ENCODE assay signal across 28 cellular contexts in genomic region chr16:81533175-81533507, GRCh38.
DNase-seq lines count a peak whose midpoint lies in the region; ATAC-seq and TF ChIP-seq lines count a peak whose summit lies in the region.
"Had no signal": no experiment of that assay in that cellular context is flagged by ENCODE, and none has a peak within 500 bp of the region (broad histone marks: within the 10 kb centered on the region; RNA-seq: fewer than 3 reads in every experiment).

No MANE protein-coding gene starts in this region.

- H3K9me3 Mint-ChIP-seq in activated T-helper 2 cell treated with anti-CD3 and anti-CD28 coated beads, Interferon-gamma antibody, Interleukin-2, Interleukin-4, amounts not matched to agents 10 μg/mL and 5 μg/mL and 100 μg/mL, durations not matched to agents 14 hours and 24 hours and 36 hours = no peaks in the 10 kb centered on the region
- H3K9me3 Mint-ChIP-seq: CD14-positive monocyte; stimulated activated memory B cell treated with anti-CD40 and anti-IgM and Interleukin-4, amounts not matched to agents 10 μg/mL and 1 μg/mL and 100 μg/mL, for 72 hours had no signal

- H3K4me1 ChIP-seq in PC-3 (ENCODE audit: insufficient read depth, low read length) (0 out of 2 replicates have a peak, but pooled peaks cover under 1% of the 10 kb centered on the region), foreskin keratinocyte (peaks cover 32% of the 10 kb centered on the region)
- H3K4me1 ChIP-seq: parathyroid adenoma had no signal

- H2AFZ ChIP-seq in PC-3 (ENCODE audit: low read length) = no peak overlapping the region
- H2AFZ ChIP-seq: parathyroid adenoma, PC-9 had no signal

- intact Hi-C loops in PC-3 (cut with micrococcal nuclease) = no loop called here
- intact Hi-C loops in activated T-helper 2 cell treated with anti-CD3 and anti-CD28 coated beads, Interferon-gamma antibody, Interleukin-2, Interleukin-4, amounts not matched to agents 10 μg/mL and 5 μg/mL and 100 μg/mL, durations not matched to agents 14 hours and 24 hours and 36 hours (cut with micrococcal nuclease) = no loop called here

- peak overlapping the region; percentile 9 for H3K27ac Mint-ChIP-seq in activated T-helper 2 cell treated with anti-CD3 and anti-CD28 coated beads, Interferon-gamma antibody, Interleukin-2, Interleukin-4, amounts not matched to agents 10 μg/mL and 5 μg/mL and 100 μg/mL, durations not matched to agents 14 hours and 24 hours and 36 hours
- H3K27ac Mint-ChIP-seq: activated naive CD8-positive, alpha-beta T cell; stimulated activated memory B cell treated with anti-CD40 and anti-IgM and Interleukin-4, amounts not matched to agents 10 μg/mL and 1 μg/mL and 100 μg/mL, for 72 hours had no signal

- H3K9ac ChIP-seq in PC-3 (ENCODE audit: low read length) = no peak overlapping the region
- H3K9ac ChIP-seq: parathyroid adenoma had no signal

- no peak overlapping the region for H3K4me3 Mint-ChIP-seq in activated T-helper 2 cell treated with anti-CD3 and anti-CD28 coated beads, Interferon-gamma antibody, Interleukin-2, Interleukin-4, amounts not matched to agents 10 μg/mL and 5 μg/mL and 100 μg/mL, durations not matched to agents 14 hours and 24 hours and 36 hours (ENCODE audit: low read depth)
- H3K4me3 Mint-ChIP-seq: activated naive CD8-positive, alpha-beta T cell; CD14-positive monocyte; nephron progenitor cell; stimulated activated memory B cell treated with anti-CD40 and anti-IgM and Interleukin-4, amounts not matched to agents 10 μg/mL and 1 μg/mL and 100 μg/mL, for 72 hours had no signal

- H3K36me3 ChIP-seq in PC-3 (ENCODE audit: low read depth, low read length) = peaks cover 10% of the 10 kb centered on the region
- no peaks in the 10 kb centered on the region for H3K36me3 ChIP-seq in MG63

- H3K27me3 Mint-ChIP-seq in activated T-helper 2 cell treated with anti-CD3 and anti-CD28 coated beads, Interferon-gamma antibody, Interleukin-2, Interleukin-4, amounts not matched to agents 10 μg/mL and 5 μg/mL and 100 μg/mL, durations not matched to agents 14 hours and 24 hours and 36 hours (ENCODE audit: low read depth) = no peaks in the 10 kb centered on the region
- H3K27me3 Mint-ChIP-seq: activated naive CD8-positive, alpha-beta T cell; stimulated activated memory B cell treated with anti-CD40 and anti-IgM and Interleukin-4, amounts not matched to agents 10 μg/mL and 1 μg/mL and 100 μg/mL, for 72 hours had no signal

- H3K27ac ChIP-seq in PC-3 (ENCODE audit: low read length) = no peak overlapping the region
- peak overlapping the region; percentile 100 for H3K27ac ChIP-seq in foreskin keratinocyte
- H3K27ac ChIP-seq: dorsolateral prefrontal cortex, HL-60, parathyroid adenoma, PC-9 had no signal

- no peaks in the 10 kb centered on the region for H3K36me3 Mint-ChIP-seq in activated T-helper 2 cell treated with anti-CD3 and anti-CD28 coated beads, Interferon-gamma antibody, Interleukin-2, Interleukin-4, amounts not matched to agents 10 μg/mL and 5 μg/mL and 100 μg/mL, durations not matched to agents 14 hours and 24 hours and 36 hours (ENCODE audit: low read depth)

- H3K9me2 ChIP-seq in PC-3 (replicated peaks; ENCODE audit: low read length) = no peaks in the 10 kb centered on the region

- H3K4me1 Mint-ChIP-seq in activated T-helper 2 cell treated with anti-CD3 and anti-CD28 coated beads, Interferon-gamma antibody, Interleukin-2, Interleukin-4, amounts not matched to agents 10 μg/mL and 5 μg/mL and 100 μg/mL, durations not matched to agents 14 hours and 24 hours and 36 hours (ENCODE audit: low read depth) = peaks cover 10% of the 10 kb centered on the region

- no peaks in the 10 kb centered on the region for H3K27me3 ChIP-seq in PC-3 (ENCODE audit: low read length)
- no peaks in the 10 kb centered on the region for H3K27me3 ChIP-seq in foreskin keratinocyte
- H3K27me3 ChIP-seq in MG63 = no peaks in the 10 kb centered on the region
- H3K27me3 ChIP-seq: dorsolateral prefrontal cortex had no signal

- BruUV-seq in PC-3 (replicated peaks; lab: Mats Ljungman, UMichigan) = no TSS peak

- no peak overlapping the region for H3K4me2 ChIP-seq in PC-3 (ENCODE audit: low read length)
- H3K4me2 ChIP-seq: PC-9 had no signal

- no peak for TF ChIP-seq CTCF in PC-3 (conservative IDR thresholded peaks at IDR 0.05; ENCODE audit: low read depth, low read length)
- no peak for TF ChIP-seq CTCF in foreskin keratinocyte (conservative IDR thresholded peaks at IDR 0.05)

- DNase-seq in PC-3 (no peak), foreskin keratinocyte (no peak), renal cortical epithelial cell (ENCODE audit: low read depth) (peak; percentile 45), SK-N-DZ (ENCODE audit: low spot score) (no peak), MG63 (no peak)
- DNase-seq in activated T-helper 2 cell treated with anti-CD3 and anti-CD28 coated beads, Interferon-gamma antibody, Interleukin-2, Interleukin-4, amounts not matched to agents 10 μg/mL and 5 μg/mL and 100 μg/mL, durations not matched to agents 14 hours and 24 hours and 36 hours (ENCODE audit: low spot score) = no peak
- DNase-seq in activated effector memory CD4-positive, alpha-beta T cell treated with Interleukin-2 at 50 U/mL for 16 hours = no peak
- no peak for DNase-seq in stimulated activated naive CD8-positive, alpha-beta T cell treated with anti-CD3 and anti-CD28 coated beads, Interleukin-15, Interleukin-2, amounts not matched to agents 100 U/mL and 50 U/mL, for 24 hours
- DNase-seq: activated CD8-positive, alpha-beta memory T cell treated with anti-CD3 and anti-CD28 coated beads, Interleukin-2, amount 50 U/mL, for 4 hours; DND-41; islet precursor cell; Karpas-422; MV-4-11; NCI-H1694; NCI-H2171; NCI-H524 treated with DMSO at 0.1 percent for 48 hours; NK-92 treated with Interleukin-12 subunit alpha and Interleukin-12 subunit beta, amount 100 ng/mL, for 24 hours; PC-9; right cardiac atrium; SHP77 treated with DMSO at 0.1 percent for 48 hours; stimulated activated CD4-positive, alpha-beta T cell treated with anti-CD3 and anti-CD28 coated beads, Interleukin-4, amount 100 ng/mL, for 4 hours had no signal

- CTCF ChIA-PET in PC-3 (lab: Charles Lee) = no interaction called here

- H3K79me2 ChIP-seq in PC-3 (ENCODE audit: low read length) = peaks cover 100% of the 10 kb centered on the region

- no peak overlapping the region for H3K4me3 ChIP-seq in PC-3 (ENCODE audit: low read length)
- no peak overlapping the region for H3K4me3 ChIP-seq in MG63
- H3K4me3 ChIP-seq: dorsolateral prefrontal cortex, PC-9 had no signal

- no peaks in the 10 kb centered on the region for H3F3A ChIP-seq in PC-3 (ENCODE audit: low read length, unreplicated experiment)

- ATAC-seq in PC-3 (peak; percentile 31; the same call in 1 of the 2 replicates), foreskin keratinocyte (no peak)
- ATAC-seq in stimulated activated naive CD8-positive, alpha-beta T cell treated with anti-CD3 and anti-CD28 coated beads, Interleukin-15, Interleukin-2, amounts not matched to agents 100 U/mL and 50 U/mL, for 24 hours = no peak
- ATAC-seq: stimulated activated memory B cell treated with anti-CD40 and anti-IgM and Interleukin-4, amounts not matched to agents 10 μg/mL and 1 μg/mL and 100 μg/mL, for 72 hours had no signal

- H4K20me1 ChIP-seq in PC-3 (ENCODE audit: low read length) = 0 out of 2 replicates have a peak, but pooled peaks cover 16% of the 10 kb centered on the region

- POLR2A ChIA-PET in PC-3 (lab: Charles Lee; ENCODE audit: unreplicated experiment) = no interaction called here

- H3K9me3 ChIP-seq in PC-3 (ENCODE audit: low read length) (no peaks in the 10 kb centered on the region), MG63 (no peaks in the 10 kb centered on the region)
